Comparison of ENCODE assay signal across 8 cellular contexts in the genomic region with DNA sequence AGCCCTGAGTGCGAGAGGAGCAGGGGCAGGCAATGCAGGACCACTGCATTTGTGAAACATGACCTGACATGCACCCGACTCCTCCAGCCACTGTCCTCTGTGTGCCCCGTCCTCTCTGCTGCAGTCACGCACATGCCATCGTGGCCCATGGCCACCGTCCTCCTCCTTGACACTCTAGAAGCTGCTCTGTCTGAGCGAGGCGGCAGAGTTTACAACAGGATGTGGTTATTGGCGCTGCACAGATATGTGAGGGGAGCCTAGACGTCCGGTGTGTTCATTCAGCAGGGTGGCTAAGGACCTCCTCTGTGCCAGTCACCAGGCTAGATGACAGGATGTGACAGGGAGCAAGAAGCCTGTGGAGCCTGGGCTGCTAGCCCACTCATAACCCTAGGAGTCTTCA.
DNase-seq lines count a peak whose midpoint lies in the region; ATAC-seq and TF ChIP-seq lines count a peak whose summit lies in the region.

No MANE protein-coding gene starts in this region.

- ATAC-seq in GM19438 (IDR thresholded peaks at IDR 0.05; ENCODE audit: low read depth, unreplicated experiment) (peak; percentile 99), HG03521 (IDR thresholded peaks at IDR 0.05; ENCODE audit: unreplicated experiment) (peak; percentile 91)

- TF ChIP-seq CTCF in fibroblast of villous mesenchyme (IDR thresholded peaks at IDR 0.05; ENCODE audit: insufficient read depth, low read depth, low read length), result no peak

- DNase-seq in CD1c-positive myeloid dendritic cell (ENCODE audit: extremely low spot score) (peak; percentile 42), fibroblast of villous mesenchyme (ENCODE audit: low read depth) (peak; percentile 55), NCI-H1436 treated with DMSO at 0.1 percent for 48 hours (lab: John Stamatoyannopoulos, UW) (no peak), occipital lobe (lab: John Stamatoyannopoulos, UW) (no peak)
- DNase-seq in activated CD4-positive, alpha-beta T cell treated with anti-CD3 and anti-CD28 coated beads, Interleukin-2, amount 50 U/mL, for 1 hour, result peak; percentile 72
- peak; percentile 61 for DNase-seq in stimulated activated CD8-positive, alpha-beta memory T cell treated with anti-CD3 and anti-CD28 coated beads, Interleukin-12 subunit alpha, Interleukin-12 subunit beta, amount 100 ng/mL, for 4 hours (ENCODE audit: low read depth)

- no peak overlapping the region for H3K4me3 ChIP-seq in fibroblast of villous mesenchyme (ENCODE audit: low read depth, low read length)

Comparison
In these comparisons a context has a peak if more than half of its experiments do, and no peak if none do; other contexts are left out.
1. DNase-seq: peak in CD1c-positive myeloid dendritic cell (single experiment), activated CD4-positive, alpha-beta T cell treated with anti-CD3 and anti-CD28 coated beads, Interleukin-2, amount 50 U/mL, for 1 hour (single experiment), fibroblast of villous mesenchyme (single experiment) and stimulated activated CD8-positive, alpha-beta memory T cell treated with anti-CD3 and anti-CD28 coated beads, Interleukin-12 subunit alpha, Interleukin-12 subunit beta, amount 100 ng/mL, for 4 hours (single experiment); none in NCI-H1436 treated with DMSO at 0.1 percent for 48 hours (single experiment) and occipital lobe (single experiment).